27 cellular contexts compared by ENCODE assay signal in the genomic region with DNA sequence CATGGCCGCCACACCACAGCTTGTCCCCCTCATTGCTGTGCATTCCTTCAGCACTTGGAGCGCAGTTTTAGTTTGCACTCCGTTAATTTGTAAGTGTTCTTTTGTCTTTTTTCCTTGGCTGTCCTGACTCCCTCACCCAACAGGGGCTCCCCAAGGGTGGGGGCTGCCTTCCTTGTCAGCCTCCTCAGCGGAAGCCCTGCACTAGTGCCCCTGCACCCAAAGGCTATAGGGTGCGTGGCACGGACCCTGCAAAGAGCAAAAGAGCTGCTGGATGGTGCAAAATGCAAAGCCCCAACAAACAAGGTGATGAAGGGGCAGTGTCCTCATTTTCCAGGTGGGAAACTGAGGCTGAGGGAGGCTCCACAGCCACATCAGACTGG. TPM values are rescaled to one million over a fixed set of nuclear protein-coding genes. Genes with fewer than 3 reads are reported as not detected.
"Had no signal": no experiment of that assay in that cellular context is flagged by ENCODE, and none has a peak within 500 bp of the region (broad histone marks: within the 10 kb centered on the region; RNA-seq: fewer than 3 reads in every experiment).

No MANE protein-coding gene starts in this region.

- H3K27me3 Mint-ChIP-seq: naive B cell had no signal

- H3K4me1 Mint-ChIP-seq: naive B cell had no signal

- H3K9me3 Mint-ChIP-seq: naive B cell, nephron had no signal

- ATAC-seq: gastrocnemius medialis, heart right ventricle, left ventricle myocardium superior, upper lobe of right lung had no signal

- FAIRE-seq: endometrium, keratinocyte had no signal

- H3K4me3 ChIP-seq: dorsolateral prefrontal cortex, esophagus muscularis mucosa, gastrocnemius medialis, heart right ventricle, lung, ovary, right atrium auricular region, sigmoid colon, skin epidermis, suprapubic skin, thyroid gland, upper lobe of right lung, vagina had no signal

- DNase-seq: cortex of kidney; dorsolateral prefrontal cortex; effector memory CD4-positive, alpha-beta T cell; gastrocnemius medialis; heart right ventricle; hypothalamus; immature natural killer cell; left ventricle myocardium superior; mesenchymal stem cell; naive B cell; ovary; sigmoid colon; stimulated activated CD4-positive, alpha-beta T cell treated with anti-CD3 and anti-CD28 coated beads, Interleukin-12 subunit alpha, Interleukin-12 subunit beta, amount 100 ng/mL, for 4 hours; stimulated activated naive CD4-positive, alpha-beta T cell treated with Interleukin-2 at 50 U/mL for 16 hours; thyroid gland; upper lobe of right lung had no signal

- H3K36me3 ChIP-seq: ovary, right atrium auricular region, thyroid gland, upper lobe of right lung, vagina had no signal

- H3K27me3 ChIP-seq: dorsolateral prefrontal cortex, esophagus muscularis mucosa, gastrocnemius medialis, heart right ventricle, ovary, right atrium auricular region, sigmoid colon, suprapubic skin, thyroid gland, upper lobe of right lung, vagina had no signal

- H3K27ac Mint-ChIP-seq: naive B cell had no signal

- H3K4me3 Mint-ChIP-seq: immature natural killer cell, naive B cell, nephron had no signal

- H3K36me3 Mint-ChIP-seq: naive B cell had no signal

RNA-seq across cellular contexts. Expression of a gene that starts 46.8 kb away (rescaled TPM):
- total RNA-seq: esophagus muscularis mucosa, fibroblast of villous mesenchyme, gastrocnemius medialis, heart right ventricle, left ventricle myocardium superior, posterior vena cava, sigmoid colon, suprapubic skin, upper lobe of right lung, vagina had no signal
